29 cellular contexts compared by ENCODE assay signal in genomic region chr11:21301981-21302380, GRCh38.
"Had no signal": no experiment of that assay in that cellular context is flagged by ENCODE, and none has a peak within 500 bp of the region (broad histone marks: within the 10 kb centered on the region; RNA-seq: fewer than 3 reads in every experiment).

No MANE protein-coding gene starts in this region.

- H3K9me3 ChIP-seq: suprapubic skin, testis, thoracic aorta, thyroid gland, tibial artery, uterus, vagina had no signal

- H3K27ac ChIP-seq: stomach, suprapubic skin, testis, thoracic aorta, thyroid gland, tibial artery, tibial nerve, transverse colon, upper lobe of left lung, upper lobe of right lung, uterus, vagina had no signal

- H3K27ac Mint-ChIP-seq: stimulated activated effector memory CD8-positive, alpha-beta T cell treated with anti-CD3 and anti-CD28 coated beads, Interleukin-12 subunit alpha, Interleukin-12 subunit beta, amount 100 ng/mL, for 72 hours; stimulated activated memory B cell treated with anti-CD40 and anti-IgM and Interleukin-4, amounts not matched to agents 10 μg/mL and 1 μg/mL and 100 μg/mL, for 72 hours; stimulated activated naive B cell treated with anti-CD40 and anti-IgM and Interleukin-4, amounts not matched to agents 10 μg/mL and 1 μg/mL and 100 μg/mL, for 72 hours; stimulated activated naive CD8-positive, alpha-beta T cell treated with anti-CD3 and anti-CD28 coated beads, Interleukin-15, amount 100 ng/mL, for 72 hours; stimulated activated naive CD8-positive, alpha-beta T cell treated with anti-CD3 and anti-CD28 coated beads, Interleukin-15, Interleukin-2, amounts not matched to agents 100 ng/mL and 50 ng/mL, for 24 hours; type B pancreatic cell had no signal

- H3K36me3 ChIP-seq: stomach, suprapubic skin, thoracic aorta, thyroid gland, tibial artery, tibial nerve, transverse colon, upper lobe of left lung, upper lobe of right lung, uterus, vagina had no signal

- FAIRE-seq: urothelium cell line had no signal

- H3K36me3 Mint-ChIP-seq: stimulated activated effector memory CD8-positive, alpha-beta T cell treated with anti-CD3 and anti-CD28 coated beads, Interleukin-12 subunit alpha, Interleukin-12 subunit beta, amount 100 ng/mL, for 72 hours; stimulated activated memory B cell treated with anti-CD40 and anti-IgM and Interleukin-4, amounts not matched to agents 10 μg/mL and 1 μg/mL and 100 μg/mL, for 72 hours; stimulated activated naive B cell treated with anti-CD40 and anti-IgM and Interleukin-4, amounts not matched to agents 10 μg/mL and 1 μg/mL and 100 μg/mL, for 72 hours; type B pancreatic cell had no signal

- DNase-seq: stimulated activated CD4-positive, alpha-beta T cell treated with anti-CD3 and anti-CD28 coated beads, Interleukin-2, amount 100 ng/mL, for 48 hours; stimulated activated CD4-positive, alpha-beta T cell treated with anti-CD3 and anti-CD28 coated beads, Interleukin-4, amount 100 ng/mL, for 1 hour; stimulated activated CD4-positive, alpha-beta T cell treated with anti-CD3 and anti-CD28 coated beads, Interleukin-4, amount 100 ng/mL, for 24 hours; stimulated activated CD4-positive, alpha-beta T cell treated with anti-CD3 and anti-CD28 coated beads, Interleukin-4, amount 100 ng/mL, for 4 hours; stimulated activated CD8-positive, alpha-beta memory T cell treated with anti-CD3 and anti-CD28 coated beads, Interleukin-4, amount 100 ng/mL, for 48 hours; stimulated activated naive B cell treated with anti-CD40 and anti-IgM and Interleukin-4, amounts not matched to agents 10 μg/mL and 1 μg/mL and 100 μg/mL, for 72 hours; stimulated activated naive CD4-positive, alpha-beta T cell; stimulated activated naive CD4-positive, alpha-beta T cell treated with Interleukin-2 at 50 U/mL for 16 hours; stimulated activated naive CD8-positive, alpha-beta T cell treated with anti-CD3 and anti-CD28 coated beads, Interleukin-15, amount 100 ng/mL, for 72 hours; stimulated activated naive CD8-positive, alpha-beta T cell treated with anti-CD3 and anti-CD28 coated beads, Interleukin-15, Interleukin-2, amounts not matched to agents 100 U/mL and 50 U/mL, for 24 hours; stomach; substantia nigra; testis; thyroid gland; tibial artery; transverse colon; trophoblast cell; upper lobe of left lung; upper lobe of right lung; uterus had no signal

- H3K27me3 Mint-ChIP-seq: stimulated activated memory B cell treated with anti-CD40 and anti-IgM and Interleukin-4, amounts not matched to agents 10 μg/mL and 1 μg/mL and 100 μg/mL, for 72 hours; stimulated activated naive B cell treated with anti-CD40 and anti-IgM and Interleukin-4, amounts not matched to agents 10 μg/mL and 1 μg/mL and 100 μg/mL, for 72 hours; stimulated activated naive CD8-positive, alpha-beta T cell treated with anti-CD3 and anti-CD28 coated beads, Interleukin-15, amount 100 ng/mL, for 72 hours; stimulated activated naive CD8-positive, alpha-beta T cell treated with anti-CD3 and anti-CD28 coated beads, Interleukin-15, Interleukin-2, amounts not matched to agents 100 ng/mL and 50 ng/mL, for 24 hours; type B pancreatic cell had no signal

- H3K4me1 ChIP-seq: stomach, suprapubic skin, testis, thyroid gland, tibial artery, tibial nerve, transverse colon, upper lobe of left lung, upper lobe of right lung, uterus, vagina had no signal

- H3K4me1 Mint-ChIP-seq: stimulated activated effector memory CD8-positive, alpha-beta T cell treated with anti-CD3 and anti-CD28 coated beads, Interleukin-12 subunit alpha, Interleukin-12 subunit beta, amount 100 ng/mL, for 72 hours; stimulated activated memory B cell treated with anti-CD40 and anti-IgM and Interleukin-4, amounts not matched to agents 10 μg/mL and 1 μg/mL and 100 μg/mL, for 72 hours; stimulated activated naive B cell treated with anti-CD40 and anti-IgM and Interleukin-4, amounts not matched to agents 10 μg/mL and 1 μg/mL and 100 μg/mL, for 72 hours; stimulated activated naive CD8-positive, alpha-beta T cell treated with anti-CD3 and anti-CD28 coated beads, Interleukin-15, amount 100 ng/mL, for 72 hours had no signal

- H3K27me3 ChIP-seq: stomach, suprapubic skin, testis, thyroid gland, tibial artery, tibial nerve, transverse colon, upper lobe of left lung, upper lobe of right lung, uterus, vagina had no signal

- H3K4me3 Mint-ChIP-seq: stimulated activated effector memory CD8-positive, alpha-beta T cell treated with anti-CD3 and anti-CD28 coated beads, Interleukin-12 subunit alpha, Interleukin-12 subunit beta, amount 100 ng/mL, for 72 hours; stimulated activated memory B cell treated with anti-CD40 and anti-IgM and Interleukin-4, amounts not matched to agents 10 μg/mL and 1 μg/mL and 100 μg/mL, for 72 hours; stimulated activated naive B cell treated with anti-CD40 and anti-IgM and Interleukin-4, amounts not matched to agents 10 μg/mL and 1 μg/mL and 100 μg/mL, for 72 hours; stimulated activated naive CD8-positive, alpha-beta T cell treated with anti-CD3 and anti-CD28 coated beads, Interleukin-15, amount 100 ng/mL, for 72 hours; stimulated activated naive CD8-positive, alpha-beta T cell treated with anti-CD3 and anti-CD28 coated beads, Interleukin-15, Interleukin-2, amounts not matched to agents 100 ng/mL and 50 ng/mL, for 24 hours; type B pancreatic cell had no signal

- ATAC-seq: stimulated activated effector memory CD8-positive, alpha-beta T cell treated with anti-CD3 and anti-CD28 coated beads, Interleukin-12 subunit alpha, Interleukin-12 subunit beta, amount 100 ng/mL, for 72 hours; stimulated activated memory B cell treated with anti-CD40 and anti-IgM and Interleukin-4, amounts not matched to agents 10 μg/mL and 1 μg/mL and 100 μg/mL, for 72 hours; stimulated activated naive B cell treated with anti-CD40 and anti-IgM and Interleukin-4, amounts not matched to agents 10 μg/mL and 1 μg/mL and 100 μg/mL, for 72 hours; stimulated activated naive CD8-positive, alpha-beta T cell treated with anti-CD3 and anti-CD28 coated beads, Interleukin-15, amount 100 ng/mL, for 72 hours; stimulated activated naive CD8-positive, alpha-beta T cell treated with anti-CD3 and anti-CD28 coated beads, Interleukin-15, Interleukin-2, amounts not matched to agents 100 U/mL and 50 U/mL, for 24 hours; upper lobe of right lung had no signal

- H3K4me3 ChIP-seq: stomach, suprapubic skin, testis, thoracic aorta, thyroid gland, tibial artery, tibial nerve, transverse colon, upper lobe of left lung, upper lobe of right lung, uterus, vagina had no signal

- H3K9me3 Mint-ChIP-seq: type B pancreatic cell had no signal
